ENCODE assay signal across 10 cellular contexts in the genomic region with DNA sequence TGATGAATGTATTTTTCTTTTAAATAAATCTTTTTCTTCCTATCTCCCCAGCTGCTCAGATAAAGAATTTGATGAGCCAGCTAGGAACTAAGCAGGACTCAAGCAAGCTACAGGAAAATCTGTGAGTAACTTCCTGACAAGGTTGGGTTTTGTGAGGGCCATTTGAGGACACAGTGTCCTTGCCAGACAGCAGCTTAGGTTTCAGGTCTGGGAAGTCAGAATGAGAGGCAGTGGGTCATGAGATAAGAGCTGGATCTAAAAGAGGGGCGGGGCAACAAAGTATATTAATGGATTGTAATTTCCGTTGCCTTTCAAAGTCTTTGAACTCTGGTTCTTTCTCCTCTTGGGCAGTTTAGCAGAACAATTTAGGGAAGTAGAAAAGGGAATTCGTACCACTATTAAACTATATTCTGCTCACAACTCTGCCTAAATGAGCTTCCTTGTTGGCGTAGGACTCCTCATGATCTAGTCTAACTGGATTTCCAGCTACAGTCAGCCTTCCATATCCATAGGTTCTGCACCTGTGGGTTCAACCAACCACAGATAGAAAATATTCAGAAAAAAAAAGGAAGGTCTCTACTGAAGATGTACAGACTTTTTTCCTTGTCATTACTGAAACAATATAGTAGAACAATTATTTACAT. TPM values are rescaled to one million over a fixed set of nuclear protein-coding genes. Genes with fewer than 3 reads are reported as not detected.
DNase-seq lines count a peak whose midpoint lies in the region; FAIRE-seq and TF ChIP-seq lines count a peak whose summit lies in the region.
"Had no signal": no experiment of that assay in that cellular context is flagged by ENCODE, and none has a peak within 500 bp of the region (broad histone marks: within the 10 kb centered on the region; RNA-seq: fewer than 3 reads in every experiment).

No MANE protein-coding gene starts in this region.

- no peak overlapping the region for H3K4me3 ChIP-seq in bronchial epithelial cell (ENCODE audit: low read depth, low read length)
- H3K4me3 ChIP-seq in subcutaneous abdominal adipose tissue (ENCODE audit: low read depth in 1 of 5, low read length in 5 of 5), result no peak overlapping the region

- DNase-seq in DMS 273 (lab: John Stamatoyannopoulos, UW; ENCODE audit: unreplicated experiment) (peak; percentile 13), DMS 273 treated with DMSO at 0.1 percent for 48 hours (lab: John Stamatoyannopoulos, UW) (no peak), bronchial epithelial cell (ENCODE audit: low read depth) (peak; percentile 30), left kidney (ENCODE audit: low read depth, low spot score) (peak; percentile 4), NCI-H2081 treated with DMSO at 0.1 percent for 48 hours (lab: John Stamatoyannopoulos, UW) (no peak), foreskin melanocyte (no peak), NCI-H2107 (lab: John Stamatoyannopoulos, UW) (no peak)
- DNase-seq: NCI-H1436 treated with DMSO at 0.1 percent for 48 hours had no signal

- no peak for FAIRE-seq in bronchial epithelial cell (lab: Jason Lieb, UNC)

- H3K36me3 ChIP-seq in bronchial epithelial cell (ENCODE audit: control insufficient read depth, insufficient read depth, low read length), result peaks cover 10% of the 10 kb centered on the region
- H3K36me3 ChIP-seq in subcutaneous abdominal adipose tissue (ENCODE audit: control insufficient read depth in 5 of 5, insufficient read depth in 5 of 5, low read length in 5 of 5), result peaks cover 19 to 32% (median 22%) of the 10 kb centered on the region in 5 donors

- H3K27me3 ChIP-seq in bronchial epithelial cell (ENCODE audit: control insufficient read depth, insufficient read depth, low read length) (no peaks in the 10 kb centered on the region), subcutaneous abdominal adipose tissue (ENCODE audit: control insufficient read depth in 5 of 5, insufficient read depth in 4 of 5, low read length in 5 of 5) (no peaks in the 10 kb centered on the region)

- TF ChIP-seq CTCF in bronchial epithelial cell (IDR thresholded peaks at IDR 0.05; ENCODE audit: insufficient read depth, low read length, severe bottlenecking), result no peak

- peaks cover 6 to 54% (median 42%) of the 10 kb centered on the region in 5 donors for H3K4me1 ChIP-seq in subcutaneous abdominal adipose tissue (ENCODE audit: control insufficient read depth in 5 of 5, insufficient read depth in 5 of 5, low read length in 5 of 5)

- H3K27ac ChIP-seq in subcutaneous abdominal adipose tissue (ENCODE audit: low read depth, low read length), result peak overlapping the region; percentile 35
- H3K27ac ChIP-seq: 22Rv1 had no signal

- peak overlapping the region in 1 of 5 donors; percentile 32 for H3K9ac ChIP-seq in subcutaneous abdominal adipose tissue (ENCODE audit: low read length in 5 of 5)

- no peaks in the 10 kb centered on the region for H3K9me3 ChIP-seq in subcutaneous abdominal adipose tissue (ENCODE audit: control insufficient read depth in 5 of 5, low read length in 5 of 5)

RNA-seq across cellular contexts. Expression of gene STX12, which starts 16.6 kb away (rescaled TPM):
- 29.7 and 36.2 TPM in 2 replicates for total RNA-seq in bronchial epithelial cell

RNA-seq across cellular contexts. Expression of gene PPP1R8, which starts 40.9 kb away (rescaled TPM):
- 46.7 and 51.9 TPM in 2 replicates for total RNA-seq in bronchial epithelial cell

Comparison
In these comparisons a context has a peak if more than half of its experiments do, and no peak if none do; other contexts are left out.
1. DNase-seq: peak in DMS 273 (single experiment), bronchial epithelial cell (single experiment) and left kidney (single experiment); none in DMS 273 treated with DMSO at 0.1 percent for 48 hours (single experiment), NCI-H2081 treated with DMSO at 0.1 percent for 48 hours (single experiment), foreskin melanocyte (single experiment) and NCI-H2107 (single experiment).